In genomic region chr5:79704553-79704952, GRCh38 we compare ENCODE assay signal across 15 cellular contexts. TPM values are rescaled to one million over a fixed set of nuclear protein-coding genes. Genes with fewer than 3 reads are reported as not detected.
"Had no signal": no experiment of that assay in that cellular context is flagged by ENCODE, and none has a peak within 500 bp of the region (broad histone marks: within the 10 kb centered on the region; RNA-seq: fewer than 3 reads in every experiment).

No MANE protein-coding gene starts in this region.

- ATAC-seq: esophagus mucosa; naive thymus-derived CD4-positive, alpha-beta T cell; stimulated activated naive CD8-positive, alpha-beta T cell treated with anti-CD3 and anti-CD28 coated beads, Interleukin-15, Interleukin-2, amounts not matched to agents 100 U/mL and 50 U/mL, for 24 hours; upper lobe of right lung had no signal

- H3K9me3 ChIP-seq: prostate gland, suprapubic skin, tibial artery, upper lobe of right lung, vagina had no signal

- H3K4me1 ChIP-seq: prostate gland, suprapubic skin, tibial artery, upper lobe of right lung, vagina had no signal

- H3K27ac ChIP-seq: parathyroid adenoma, prostate gland, suprapubic skin, tibial artery, upper lobe of right lung, vagina had no signal

- DNase-seq: effector memory CD4-positive, alpha-beta T cell; immature natural killer cell; naive thymus-derived CD4-positive, alpha-beta T cell; nephron progenitor cell; retina; stimulated activated CD4-positive, alpha-beta T cell treated with anti-CD3 and anti-CD28 coated beads, Interleukin-2, amount 100 ng/mL, for 48 hours; stimulated activated naive CD8-positive, alpha-beta T cell treated with anti-CD3 and anti-CD28 coated beads, Interleukin-15, Interleukin-2, amounts not matched to agents 100 U/mL and 50 U/mL, for 24 hours; tibial artery; upper lobe of right lung had no signal

- H3K27me3 ChIP-seq: suprapubic skin, tibial artery, upper lobe of right lung, vagina had no signal

- H3K36me3 ChIP-seq: prostate gland, suprapubic skin, tibial artery, upper lobe of right lung, vagina had no signal

- H3K4me3 ChIP-seq: prostate gland, smooth muscle cell, suprapubic skin, tibial artery, upper lobe of right lung, vagina had no signal

RNA-seq across cellular contexts. Expression of gene CMYA5, which starts 14.9 kb away (rescaled TPM):
- polyA plus RNA-seq: immature natural killer cell had no signal
